Comparison of ENCODE assay signal across 21 cellular contexts in genomic region chr4:139972305-139972704, GRCh38.
"Had no signal": no experiment of that assay in that cellular context is flagged by ENCODE, and none has a peak within 500 bp of the region (broad histone marks: within the 10 kb centered on the region; RNA-seq: fewer than 3 reads in every experiment).

No MANE protein-coding gene starts in this region.

- H3K27me3 Mint-ChIP-seq: activated CD4-positive, alpha-beta memory T cell treated with anti-CD3 and anti-CD28 coated beads for 36 hours; brain; central memory CD8-positive, alpha-beta T cell had no signal

- H3K4me3 ChIP-seq: colonic mucosa, lung, pancreas, transverse colon had no signal

- ATAC-seq: activated CD8-positive, alpha-beta memory T cell treated with anti-CD3 and anti-CD28 coated beads, Interleukin-2, amount 10 ng/mL, durations not matched to agents 7 days and 5 days; left lobe of liver; pancreas had no signal

- H3K36me3 Mint-ChIP-seq: activated CD4-positive, alpha-beta memory T cell treated with anti-CD3 and anti-CD28 coated beads for 36 hours; brain; mesothelial cell of epicardium; natural killer cell treated with Interleukin-12 subunit alpha and Interleukin-12 subunit beta and Interleukin-15 and Interleukin-18, amount 100 ng/mL, for 72 hours had no signal

- H3K27me3 ChIP-seq: colonic mucosa, neutrophil, pancreas, transverse colon had no signal

- H3K9me3 ChIP-seq: colonic mucosa, neutrophil, pancreas, transverse colon had no signal

- DNase-seq: activated CD4-positive, alpha-beta memory T cell treated with anti-CD3 and anti-CD28 coated beads for 36 hours; activated CD8-positive, alpha-beta memory T cell treated with anti-CD3 and anti-CD28 coated beads, Interleukin-2, amount 10 ng/mL, durations not matched to agents 7 days and 5 days; activated naive CD4-positive, alpha-beta T cell treated with anti-CD3 and anti-CD28 coated beads for 36 hours; activated T-cell treated with anti-CD3 and anti-CD28 coated beads, Interleukin-2, amount 50 U/mL, for 1 hour; colonic mucosa; endodermal cell; foreskin melanocyte; glutamatergic neuron; hippocampal formation; pancreas; stimulated activated CD4-positive, alpha-beta T cell treated with anti-CD3 and anti-CD28 coated beads, Interleukin-4, amount 100 ng/mL, for 4 hours; stimulated activated naive CD4-positive, alpha-beta T cell; substantia nigra; transverse colon had no signal

- H3K27ac ChIP-seq: colonic mucosa, neutrophil, pancreas, transverse colon had no signal

- H3K27ac Mint-ChIP-seq: activated CD4-positive, alpha-beta memory T cell treated with anti-CD3 and anti-CD28 coated beads for 36 hours; activated CD8-positive, alpha-beta memory T cell treated with anti-CD3 and anti-CD28 coated beads, Interleukin-2, amount 10 ng/mL, durations not matched to agents 7 days and 5 days; activated naive CD4-positive, alpha-beta T cell treated with anti-CD3 and anti-CD28 coated beads for 36 hours; endodermal cell; mesothelial cell of epicardium; natural killer cell treated with Interleukin-12 subunit alpha and Interleukin-12 subunit beta and Interleukin-15 and Interleukin-18, amount 100 ng/mL, for 72 hours had no signal

- H3K9me3 Mint-ChIP-seq: activated CD4-positive, alpha-beta memory T cell treated with anti-CD3 and anti-CD28 coated beads for 36 hours; activated naive CD4-positive, alpha-beta T cell treated with anti-CD3 and anti-CD28 coated beads for 36 hours; brain; central memory CD8-positive, alpha-beta T cell; endodermal cell; mesothelial cell of epicardium; natural killer cell treated with Interleukin-12 subunit alpha and Interleukin-12 subunit beta and Interleukin-15 and Interleukin-18, amount 100 ng/mL, for 72 hours had no signal

- H3K36me3 ChIP-seq: colonic mucosa, neutrophil, pancreas, transverse colon had no signal

- H3K4me3 Mint-ChIP-seq: activated CD4-positive, alpha-beta memory T cell treated with anti-CD3 and anti-CD28 coated beads for 36 hours; activated CD8-positive, alpha-beta memory T cell treated with anti-CD3 and anti-CD28 coated beads, Interleukin-2, amount 10 ng/mL, durations not matched to agents 7 days and 5 days; activated naive CD4-positive, alpha-beta T cell treated with anti-CD3 and anti-CD28 coated beads for 36 hours; brain; central memory CD8-positive, alpha-beta T cell; endodermal cell; mesothelial cell of epicardium; natural killer cell treated with Interleukin-12 subunit alpha and Interleukin-12 subunit beta and Interleukin-15 and Interleukin-18, amount 100 ng/mL, for 72 hours had no signal
